24 cellular contexts compared by ENCODE assay signal in the genomic region with DNA sequence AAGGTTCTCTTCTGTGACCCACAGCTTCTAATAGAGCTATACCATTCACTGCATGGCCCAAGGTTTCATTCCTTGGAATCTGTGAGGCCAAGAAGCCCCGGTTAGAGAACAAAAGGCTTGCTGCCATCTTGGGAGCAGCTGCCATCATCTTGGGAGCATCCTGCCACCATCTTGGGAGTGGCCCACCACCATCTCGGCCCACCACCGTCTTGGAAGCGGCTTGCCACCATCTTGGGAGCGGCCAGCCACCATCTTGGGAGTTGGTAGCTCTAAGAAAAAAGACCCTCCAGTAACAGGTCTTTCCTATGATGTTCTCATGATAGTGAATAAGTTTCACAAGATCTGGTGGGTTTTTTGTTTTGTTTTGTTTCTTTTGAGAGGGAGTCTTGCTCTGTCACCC.
"Had no signal": no experiment of that assay in that cellular context is flagged by ENCODE, and none has a peak within 500 bp of the region (broad histone marks: within the 10 kb centered on the region; RNA-seq: fewer than 3 reads in every experiment).

No MANE protein-coding gene starts in this region.

- H2AFZ ChIP-seq: hepatocyte had no signal

- H3K4me2 ChIP-seq: hepatocyte had no signal

- H3K4me3 Mint-ChIP-seq: immature natural killer cell, mesothelial cell of epicardium had no signal

- H3K4me1 Mint-ChIP-seq: immature natural killer cell, mesothelial cell of epicardium, naive B cell had no signal

- H3K27me3 Mint-ChIP-seq: naive B cell had no signal

- H3K27me3 ChIP-seq: esophagus muscularis mucosa, foreskin keratinocyte, gastroesophageal sphincter, heart left ventricle, hepatocyte, left lung had no signal

- H3K79me2 ChIP-seq: hepatocyte had no signal

- H3K36me3 Mint-ChIP-seq: mesothelial cell of epicardium, naive B cell had no signal

- DNase-seq: dermis blood vessel endothelial cell; dorsolateral prefrontal cortex; effector CD4-positive, alpha-beta T cell; effector memory CD4-positive, alpha-beta T cell; foreskin keratinocyte; heart left ventricle; hypothalamus; immature natural killer cell; islet precursor cell; left cardiac atrium; left ventricle myocardium superior; lower lobe of right lung; mesenchymal stem cell; mucosa of descending colon; naive B cell had no signal

- H3K4me1 ChIP-seq: esophagus muscularis mucosa, foreskin keratinocyte, gastroesophageal sphincter, heart left ventricle, left lung, lower lobe of right lung had no signal

- H3K9me3 Mint-ChIP-seq: mesothelial cell of epicardium had no signal

- H3K27ac ChIP-seq: coronary artery, dorsolateral prefrontal cortex, esophagus muscularis mucosa, foreskin keratinocyte, gastroesophageal sphincter, heart left ventricle, hepatocyte, left lung, lower lobe of right lung had no signal

- H3K4me3 ChIP-seq: coronary artery, dorsolateral prefrontal cortex, esophagus muscularis mucosa, gastroesophageal sphincter, heart left ventricle, hepatocyte, left lung, lower lobe of right lung, mucosa of descending colon had no signal

- ATAC-seq: foreskin keratinocyte, gastroesophageal sphincter, heart left ventricle, left cardiac atrium, left lung, left ventricle myocardium superior, lower lobe of right lung, mucosa of descending colon had no signal

- H3K36me3 ChIP-seq: esophagus muscularis mucosa, gastroesophageal sphincter, heart left ventricle, left lung, lower lobe of right lung had no signal

- FAIRE-seq: colon, endothelial cell of umbilical vein, frontal cortex had no signal

- H3K27ac Mint-ChIP-seq: immature natural killer cell, mesothelial cell of epicardium, naive B cell had no signal

- H3K9me3 ChIP-seq: esophagus muscularis mucosa, gastroesophageal sphincter, heart left ventricle, lower lobe of right lung, mucosa of descending colon had no signal
